14 cellular contexts compared by ENCODE assay signal in genomic region chr1:244857761-244858160, GRCh38. TPM values are rescaled to one million over a fixed set of nuclear protein-coding genes. Genes with fewer than 3 reads are reported as not detected.
DNase-seq lines count a peak whose midpoint lies in the region; ATAC-seq, FAIRE-seq and TF ChIP-seq lines count a peak whose summit lies in the region.
"Had no signal": no experiment of that assay in that cellular context is flagged by ENCODE, and none has a peak within 500 bp of the region (broad histone marks: within the 10 kb centered on the region; RNA-seq: fewer than 3 reads in every experiment).

No MANE protein-coding gene starts in this region.

- peak overlapping the region; percentile 0 for H3K9ac ChIP-seq in Loucy (ENCODE audit: low read depth, low read length, poor library complexity, severe bottlenecking)
- no peak overlapping the region for H3K9ac ChIP-seq in GM12878 (ENCODE audit: control insufficient read depth, insufficient read depth, low read length)

- H3K4me1 ChIP-seq in Loucy (ENCODE audit: insufficient read depth, low read length, poor library complexity, severe bottlenecking) (peaks cover 77% of the 10 kb centered on the region), GM12878 (ENCODE audit: control insufficient read depth, insufficient read depth, low read length) (peaks cover 3% of the 10 kb centered on the region; the same call in 1 of the 2 replicates), gastrocnemius medialis (peaks cover 48 to 56% of the 10 kb centered on the region in 2 donors), uterus (peaks cover 6 to 18% of the 10 kb centered on the region in 2 donors)

- TF ChIP-seq POLR2A in GM12878 (IDR thresholded peaks at IDR 0.05; ENCODE audit: low read depth, low read length): no peak
- no peak for TF ChIP-seq POLR2A in gastrocnemius medialis (IDR thresholded peaks at IDR 0.05)
- TF ChIP-seq POLR2A in uterus (IDR thresholded peaks at IDR 0.05): no peak

- peaks cover 4% of the 10 kb centered on the region; the same call in 1 of the 2 replicates for H3F3A ChIP-seq in Loucy (ENCODE audit: low read depth)

- SMC1A ChIA-PET in GM12878 (lab: Charles Lee; ENCODE audit: uncharacterized antibody, unreplicated experiment): interaction anchor here (1.2 to 18.4 kb wide), 8 partner anchors 8 to 185 kb away, joined by 3 to 360 read pairs (median 11); partner anchors contain the start of gene COX20

- H3K4me3 ChIP-seq in Loucy (ENCODE audit: low read length, poor library complexity, severe bottlenecking) (peak overlapping the region; percentile 97), GM12878 (peak overlapping the region; percentile 17; the same call in 1 of the 2 replicates), gastrocnemius medialis (no peak overlapping the region), uterus (no peak overlapping the region)

- H4K20me1 ChIP-seq in Loucy (ENCODE audit: insufficient read depth, low read length, poor library complexity, severe bottlenecking): peaks cover 100% of the 10 kb centered on the region
- H4K20me1 ChIP-seq in GM12878 (ENCODE audit: control insufficient read depth, insufficient read depth): peaks cover 14% of the 10 kb centered on the region

- H3K9me3 ChIP-seq in Loucy (ENCODE audit: insufficient read depth, low read depth, low read length) (no peaks in the 10 kb centered on the region), GM12878 (replicated peaks; ENCODE audit: control insufficient read depth, insufficient read depth, low read length) (no peaks in the 10 kb centered on the region), gastrocnemius medialis (no peaks in the 10 kb centered on the region), uterus (no peaks in the 10 kb centered on the region)

- ATAC-seq in GM12878 (no peak), gastrocnemius medialis (no peak), HG03460 (IDR thresholded peaks at IDR 0.05; ENCODE audit: unreplicated experiment) (no peak), HG03442 (IDR thresholded peaks at IDR 0.05; ENCODE audit: unreplicated experiment) (no peak)
- ATAC-seq: sciatic nerve had no signal

- no peak for DNase-seq in activated naive CD4-positive, alpha-beta T cell treated with anti-CD3 and anti-CD28 coated beads, Interleukin-2, amount 10 ng/mL, durations not matched to agents 7 days and 5 days
- DNase-seq in activated naive CD4-positive, alpha-beta T cell treated with anti-CD3 and anti-CD28 coated beads, Interleukin-2, amount 50 U/mL, for 16 hours: no peak
- DNase-seq in GM12878 (ENCODE audit: low read depth, low spot score) (no peak), gastrocnemius medialis (no peak), uterus (no peak)
- DNase-seq: stimulated activated CD4-positive, alpha-beta T cell treated with anti-CD3 and anti-CD28 coated beads, Interleukin-4, amount 100 ng/mL, for 1 hour had no signal

- in situ Hi-C loops in GM12878 (cut with MboI): no loop called here
- in situ Hi-C loops in gastrocnemius medialis (cut with MboI; ENCODE audit: low sequenced_read_pairs in 4 of 4): loop anchor here in 2 of 4 donors (25.0 kb wide), 2 partner anchors 105 to 1595 kb away; partner anchors contain the start of genes CEP170 (in 1 of the 2) and SDCCAG8 (in 1 of the 2)

- TF ChIP-seq EP300 in GM12878 (IDR thresholded peaks at IDR 0.05; ENCODE audit: borderline replicate concordance in 1 of 2, control insufficient read depth in 1 of 2, low read depth in 2 of 2, low read length in 2 of 2): no peak

- H3K4me2 ChIP-seq in Loucy (ENCODE audit: low read depth, low read length, poor library complexity, severe bottlenecking) (peak overlapping the region; percentile 99), GM12878 (ENCODE audit: control insufficient read depth, insufficient read depth) (0 out of 2 replicates have a peak overlapping the region, but pooled peaks have one; percentile 21)

- peaks cover 84% of the 10 kb centered on the region for H3K4me1 Mint-ChIP-seq in activated naive CD4-positive, alpha-beta T cell treated with anti-CD3 and anti-CD28 coated beads, Interleukin-2, amount 10 ng/mL, durations not matched to agents 7 days and 5 days

- POLR2A ChIA-PET in GM12878 (lab: Charles Lee): interaction anchor here (0.6 to 21.2 kb wide), 3 partner anchors 10 to 1415 kb away, joined by 3 to 350 read pairs (median 9); partner anchors contain the start of gene COX20

- H3K9me3 Mint-ChIP-seq in activated naive CD4-positive, alpha-beta T cell treated with anti-CD3 and anti-CD28 coated beads, Interleukin-2, amount 10 ng/mL, durations not matched to agents 7 days and 5 days: no peaks in the 10 kb centered on the region
- H3K9me3 Mint-ChIP-seq: memory B cell, type B pancreatic cell had no signal

- H3K79me2 ChIP-seq in Loucy (ENCODE audit: insufficient read depth, low read length) (peaks cover 99% of the 10 kb centered on the region), GM12878 (ENCODE audit: control insufficient read depth, insufficient read depth, low read length) (peaks cover 88% of the 10 kb centered on the region)

- 49% methylated on average over 3 of the region's 3 CpGs for WGBS in GM12878 (ENCODE audit: insufficient coverage, insufficient replicate concordance, low lambda C conversion rate, missing lambda C conversion rate)

- no peak for FAIRE-seq in GM12878 (lab: Jason Lieb, UNC)

- no peak for TF ChIP-seq CTCF in Loucy (conservative IDR thresholded peaks at IDR 0.05; ENCODE audit: low read length)
- no peak for TF ChIP-seq CTCF in GM12878 (IDR thresholded peaks at IDR 0.05 in 2 of 3, conservative IDR thresholded peaks at IDR 0.05 in 1 of 3; ENCODE audit: control insufficient read depth in 2 of 3, extremely low read depth in 1 of 3, insufficient read depth in 1 of 3, low read depth in 3 of 3, low read length in 3 of 3)
- TF ChIP-seq CTCF in gastrocnemius medialis (IDR thresholded peaks at IDR 0.05 in 4 of 5, conservative IDR thresholded peaks at IDR 0.05 in 1 of 5): no peak
- no peak for TF ChIP-seq CTCF in uterus (IDR thresholded peaks at IDR 0.05)

- peaks cover 85% of the 10 kb centered on the region for H3K36me3 Mint-ChIP-seq in activated naive CD4-positive, alpha-beta T cell treated with anti-CD3 and anti-CD28 coated beads, Interleukin-2, amount 10 ng/mL, durations not matched to agents 7 days and 5 days

- no peaks in the 10 kb centered on the region for H3K9me2 ChIP-seq in Loucy (replicated peaks; ENCODE audit: low read depth, low read length)

- intact Hi-C loops in GM12878 (cut with micrococcal nuclease; ENCODE audit: unreplicated experiment) (no loop called here), gastrocnemius medialis (cut with DNase I; ENCODE audit: low total_unique reads) (no loop called here), uterus (cut with DNase I; ENCODE audit: low total_unique reads) (no loop called here)

- H3K36me3 ChIP-seq in Loucy (ENCODE audit: insufficient read depth, low read length) (peaks cover 94% of the 10 kb centered on the region), GM12878 (ENCODE audit: control insufficient read depth in 2 of 2, insufficient read depth in 2 of 2, low read length in 1 of 2) (peaks cover 10 to 59% of the 10 kb centered on the region in 2 experiments), gastrocnemius medialis (peaks cover 0 to 81% of the 10 kb centered on the region in 2 donors), uterus (no peaks in the 10 kb centered on the region)

- CTCF ChIA-PET in activated naive CD4-positive, alpha-beta T cell treated with anti-CD3 and anti-CD28 coated beads, Interleukin-2, amount 10 ng/mL, durations not matched to agents 7 days and 5 days (lab: Charles Lee): no interaction called here
- CTCF ChIA-PET in GM12878 (lab: Yijun Ruan, JAX): interaction anchor here (0.7 to 11.1 kb wide), 5 partner anchors 16 to 254 kb away, joined by 3 to 98 read pairs (median 4); partner anchors contain the start of gene COX20

- H3K27ac ChIP-seq in GM12878 (ENCODE audit: control insufficient read depth, insufficient read depth) (no peak overlapping the region), gastrocnemius medialis (peak overlapping the region; percentile 18 to 100 (median 59)), uterus (no peak overlapping the region)
- H3K27ac ChIP-seq: epithelial cell of prostate, RWPE1 had no signal

- no peak overlapping the region for H3K4me3 Mint-ChIP-seq in activated naive CD4-positive, alpha-beta T cell treated with anti-CD3 and anti-CD28 coated beads, Interleukin-2, amount 10 ng/mL, durations not matched to agents 7 days and 5 days
- H3K4me3 Mint-ChIP-seq: memory B cell, type B pancreatic cell had no signal

- TF ChIP-seq RAD21 in GM12878 (IDR thresholded peaks at IDR 0.05; ENCODE audit: insufficient read depth, low read depth, low read length): no peak

- RAD21 ChIA-PET in GM12878 (lab: Charles Lee; ENCODE audit: unreplicated experiment): interaction anchor here (1.2 to 1.6 kb wide), 2 partner anchors 11 kb away, joined by 3 read pairs; no protein-coding TSS in a partner anchor

- no TSS peak for BruUV-seq in GM12878 (replicated peaks; lab: Mats Ljungman, UMichigan)

- no peaks in the 10 kb centered on the region for H3K27me3 Mint-ChIP-seq in activated naive CD4-positive, alpha-beta T cell treated with anti-CD3 and anti-CD28 coated beads, Interleukin-2, amount 10 ng/mL, durations not matched to agents 7 days and 5 days
- H3K27me3 Mint-ChIP-seq: memory B cell, type B pancreatic cell had no signal

- no peaks in the 10 kb centered on the region for H3K27me3 ChIP-seq in Loucy (ENCODE audit: insufficient read depth, low read length, poor library complexity, severe bottlenecking)
- no peaks in the 10 kb centered on the region for H3K27me3 ChIP-seq in GM12878 (replicated peaks in 1 of 2; ENCODE audit: control insufficient read depth in 2 of 2, insufficient read depth in 2 of 2, low read length in 1 of 2)
- H3K27me3 ChIP-seq in gastrocnemius medialis: no peaks in the 10 kb centered on the region
- no peaks in the 10 kb centered on the region for H3K27me3 ChIP-seq in uterus

- H3K27ac Mint-ChIP-seq in activated naive CD4-positive, alpha-beta T cell treated with anti-CD3 and anti-CD28 coated beads, Interleukin-2, amount 10 ng/mL, durations not matched to agents 7 days and 5 days: peak overlapping the region; percentile 81
- H3K27ac Mint-ChIP-seq: type B pancreatic cell had no signal

- H2AFZ ChIP-seq in Loucy (ENCODE audit: low read length): no peak overlapping the region
- no peak overlapping the region for H2AFZ ChIP-seq in GM12878 (ENCODE audit: control insufficient read depth, low read depth, low read length)

RNA-seq across cellular contexts. Expression of gene HNRNPU, which starts 6.6 kb away (rescaled TPM):
- 817 and 826 TPM in 2 replicates for total RNA-seq in GM12878 (2013; cell fraction: nucleolus; rRNA removed)
- 377 and 402 TPM in 2 replicates for total RNA-seq in GM12878 (2014; rRNA removed)
- total RNA-seq in GM12878 (2014; rRNA removed; fragmentation: Illumina TruSeq; extraction: Trizol): 443 and 460 TPM in 2 replicates
- total RNA-seq in GM12878 (2021): 431 and 461 TPM in 2 replicates
- polyA plus RNA-seq in GM12878 (2011; ENCODE audit: low read depth): 171 TPM
- 327 and 513 TPM in 2 replicates for polyA plus RNA-seq in GM12878 (2011; rRNA removed)
- polyA plus RNA-seq in GM12878 (2011; cell fraction: cytosol; rRNA removed): 120 TPM in 2 replicates
- polyA plus RNA-seq in GM12878 (2011; cell fraction: nucleus; rRNA removed): 211 and 351 TPM in 2 replicates
- 234 TPM in 2 replicates for polyA plus RNA-seq in GM12878 (2012)
- 569 and 704 TPM in 2 replicates for polyA plus RNA-seq in GM12878 (2014; fragmentation: Illumina TruSeq; extraction: Trizol)
- polyA plus RNA-seq in GM12878 (2014; fragmentation: Nextera tagmentation; extraction: Ambion mirVana): 100 to 1,000 TPM; 163 to 201 TPM
- 331 and 358 TPM in 2 replicates for polyA plus RNA-seq in GM12878 (2014; rRNA removed)
- 100 to 1,000 TPM; 439 to 514 TPM for polyA plus RNA-seq in GM12878 (2016; fragmentation: Nextera tagmentation; extraction: Ambion mirVana)
- polyA minus RNA-seq in GM12878 (2011; rRNA and poly(A)+ RNA removed): 237 and 306 TPM in 2 replicates
- polyA minus RNA-seq in GM12878 (2011; cell fraction: cytosol; rRNA and poly(A)+ RNA removed): 125 and 176 TPM in 2 replicates
- polyA minus RNA-seq in GM12878 (2011; cell fraction: nucleus; rRNA and poly(A)+ RNA removed): 88.7 and 155 TPM in 2 replicates
- 100 to 1,000 TPM; 167 to 243 (median 207) TPM for total RNA-seq in gastrocnemius medialis
- total RNA-seq in uterus: 100 to 1,000 TPM; 154 to 603 (median 269) TPM

RNA-seq across cellular contexts. Expression of gene COX20, which starts 22.3 kb away (rescaled TPM):
- total RNA-seq in GM12878 (2013; cell fraction: nucleolus; rRNA removed): 28.5 and 29.0 TPM in 2 replicates
- total RNA-seq in GM12878 (2014; rRNA removed): 22.8 and 25.9 TPM in 2 replicates
- 31.6 and 40.4 TPM in 2 replicates for total RNA-seq in GM12878 (2014; rRNA removed; fragmentation: Illumina TruSeq; extraction: Trizol)
- total RNA-seq in GM12878 (2021): 22.1 and 28.4 TPM in 2 replicates
- 11.9 TPM for polyA plus RNA-seq in GM12878 (2011; ENCODE audit: low read depth)
- 36.7 and 75.5 TPM in 2 replicates for polyA plus RNA-seq in GM12878 (2011; rRNA removed)
- 12.9 and 14.4 TPM in 2 replicates for polyA plus RNA-seq in GM12878 (2011; cell fraction: cytosol; rRNA removed)
- 17.8 and 18.8 TPM in 2 replicates for polyA plus RNA-seq in GM12878 (2011; cell fraction: nucleus; rRNA removed)
- 35.9 and 36.7 TPM in 2 replicates for polyA plus RNA-seq in GM12878 (2012)
- 54.4 and 54.9 TPM in 2 replicates for polyA plus RNA-seq in GM12878 (2014; fragmentation: Illumina TruSeq; extraction: Trizol)
- 10 to 100 TPM; 91.9 to 95.3 TPM for polyA plus RNA-seq in GM12878 (2014; fragmentation: Nextera tagmentation; extraction: Ambion mirVana)
- polyA plus RNA-seq in GM12878 (2014; rRNA removed): 38.0 and 51.0 TPM in 2 replicates
- polyA plus RNA-seq in GM12878 (2016; fragmentation: Nextera tagmentation; extraction: Ambion mirVana): 100 to 1,000 TPM; 112 TPM
- polyA minus RNA-seq in GM12878 (2011; rRNA and poly(A)+ RNA removed): 8.3 and 11.3 TPM in 2 replicates
- polyA minus RNA-seq in GM12878 (2011; cell fraction: cytosol; rRNA and poly(A)+ RNA removed): 2.5 and 3.8 TPM in 2 replicates
- polyA minus RNA-seq in GM12878 (2011; cell fraction: nucleus; rRNA and poly(A)+ RNA removed): 16.2 and 22.1 TPM in 2 replicates
- total RNA-seq in gastrocnemius medialis: 10 to 100 TPM; 22.7 to 72.0 (median 35.4) TPM
- total RNA-seq in uterus: 100 to 1,000 TPM in 1 of 4 donors, 10 to 100 TPM in 3; 12.3 to 194 (median 36.4) TPM

Comparison
In these comparisons a context has a peak if more than half of its experiments do, and no peak if none do; other contexts are left out.
1. H3K4me3 ChIP-seq: peak in Loucy (single experiment) and GM12878 (single experiment); none in gastrocnemius medialis (0 of 4) and uterus (0 of 2).
2. H3K27ac ChIP-seq: peak in gastrocnemius medialis (4 of 4); none in GM12878 (single experiment) and uterus (0 of 2).